In genomic region chr6:161273356-161273751, GRCh38 we compare ENCODE assay signal across 8 cellular contexts. TPM values are rescaled to one million over a fixed set of nuclear protein-coding genes. Genes with fewer than 3 reads are reported as not detected.
DNase-seq lines count a peak whose midpoint lies in the region; ATAC-seq, FAIRE-seq and TF ChIP-seq lines count a peak whose summit lies in the region.

No MANE protein-coding gene starts in this region.

- intact Hi-C loops in left ventricle myocardium inferior (cut with micrococcal nuclease), result no loop called here

- peak overlapping the region; percentile 85 for H3K9ac ChIP-seq in skeletal muscle satellite cell (ENCODE audit: low read depth, low read length)

- H3K36me3 ChIP-seq in CD4-positive, CD25-positive, alpha-beta regulatory T cell (ENCODE audit: control insufficient read depth, insufficient read depth, low read length), result no peaks in the 10 kb centered on the region
- H3K36me3 ChIP-seq in left ventricle myocardium inferior (no peaks in the 10 kb centered on the region), skeletal muscle satellite cell (ENCODE audit: insufficient read depth, low read length) (no peaks in the 10 kb centered on the region)

- H3K4me3 Mint-ChIP-seq in CD4-positive, CD25-positive, alpha-beta regulatory T cell, result peak overlapping the region; percentile 91 to 98 (median 93)
- peak overlapping the region; percentile 83 for H3K4me3 Mint-ChIP-seq in activated naive CD8-positive, alpha-beta T cell treated with anti-CD3 and anti-CD28 coated beads, Interleukin-2, amount 50 U/mL, for 24 hours

- H3K27me3 ChIP-seq in CD4-positive, CD25-positive, alpha-beta regulatory T cell (ENCODE audit: control insufficient read depth, insufficient read depth, low read length), result peaks cover under 1% of the 10 kb centered on the region
- H3K27me3 ChIP-seq in left ventricle myocardium inferior (ENCODE audit: low read depth) (peaks cover 6% of the 10 kb centered on the region), skeletal muscle satellite cell (ENCODE audit: control insufficient read depth, insufficient read depth, low read length) (no peaks in the 10 kb centered on the region)

- peak overlapping the region; percentile 72 to 98 (median 92) for H3K27ac Mint-ChIP-seq in CD4-positive, CD25-positive, alpha-beta regulatory T cell
- H3K27ac Mint-ChIP-seq in activated naive CD8-positive, alpha-beta T cell treated with anti-CD3 and anti-CD28 coated beads, Interleukin-2, amount 50 U/mL, for 24 hours, result peak overlapping the region; percentile 69

- H3K9me3 Mint-ChIP-seq in CD4-positive, CD25-positive, alpha-beta regulatory T cell, result peaks cover 0 to 4% (median 0%) of the 10 kb centered on the region in 7 donors
- no peaks in the 10 kb centered on the region for H3K9me3 Mint-ChIP-seq in activated naive CD8-positive, alpha-beta T cell treated with anti-CD3 and anti-CD28 coated beads, Interleukin-2, amount 50 U/mL, for 24 hours

- peaks cover 26 to 28% (median 26%) of the 10 kb centered on the region in 4 donors for H3K4me1 Mint-ChIP-seq in CD4-positive, CD25-positive, alpha-beta regulatory T cell
- peaks cover 21% of the 10 kb centered on the region for H3K4me1 Mint-ChIP-seq in activated naive CD8-positive, alpha-beta T cell treated with anti-CD3 and anti-CD28 coated beads, Interleukin-2, amount 50 U/mL, for 24 hours

- peaks cover 24% of the 10 kb centered on the region for H3K4me1 ChIP-seq in CD4-positive, CD25-positive, alpha-beta regulatory T cell (ENCODE audit: control insufficient read depth, insufficient read depth, low read length, poor library complexity, severe bottlenecking)
- H3K4me1 ChIP-seq in left ventricle myocardium inferior, result peaks cover 26% of the 10 kb centered on the region
- peaks cover 14% of the 10 kb centered on the region for H3K4me1 ChIP-seq in skeletal muscle satellite cell (ENCODE audit: control insufficient read depth, insufficient read depth, low read length)

- H3K36me3 Mint-ChIP-seq in CD4-positive, CD25-positive, alpha-beta regulatory T cell, result peaks cover 1% of the 10 kb centered on the region
- H3K36me3 Mint-ChIP-seq in activated naive CD8-positive, alpha-beta T cell treated with anti-CD3 and anti-CD28 coated beads, Interleukin-2, amount 50 U/mL, for 24 hours (ENCODE audit: low read depth), result peaks cover 2% of the 10 kb centered on the region

- peak; percentile 5 to 46 for ATAC-seq in CD4-positive, CD25-positive, alpha-beta regulatory T cell (ENCODE audit: low read depth in 2 of 2)
- peak; percentile 4 for ATAC-seq in activated naive CD8-positive, alpha-beta T cell treated with anti-CD3 and anti-CD28 coated beads, Interleukin-2, amount 50 U/mL, for 24 hours
- ATAC-seq in HG02840 (IDR thresholded peaks at IDR 0.05; ENCODE audit: low FRiP score, unreplicated experiment), result no peak
- no peak for ATAC-seq in HG03565 (IDR thresholded peaks at IDR 0.05; ENCODE audit: unreplicated experiment)

- peak; percentile 41 to 74 (median 58) for DNase-seq in CD4-positive, CD25-positive, alpha-beta regulatory T cell
- DNase-seq in HCEC 1CT, result peak; percentile 4
- DNase-seq in RCC 7860 (ENCODE audit: low spot score), result peak; percentile 35
- peak; percentile 20 for DNase-seq in activated naive CD8-positive, alpha-beta T cell treated with anti-CD3 and anti-CD28 coated beads, Interleukin-2, amount 50 U/mL, for 24 hours
- DNase-seq in left ventricle myocardium inferior, result no peak

- peak overlapping the region; percentile 88 for H3K4me2 ChIP-seq in skeletal muscle satellite cell (ENCODE audit: low read length)

- TF ChIP-seq CTCF in left ventricle myocardium inferior (IDR thresholded peaks at IDR 0.05; ENCODE audit: borderline replicate concordance), result no peak

- H3K27me3 Mint-ChIP-seq in CD4-positive, CD25-positive, alpha-beta regulatory T cell, result peaks cover 20% of the 10 kb centered on the region
- H3K27me3 Mint-ChIP-seq in activated naive CD8-positive, alpha-beta T cell treated with anti-CD3 and anti-CD28 coated beads, Interleukin-2, amount 50 U/mL, for 24 hours, result peaks cover 5% of the 10 kb centered on the region

- H3K4me3 ChIP-seq in CD4-positive, CD25-positive, alpha-beta regulatory T cell (ENCODE audit: low read depth, low read length), result peak overlapping the region; percentile 91
- H3K4me3 ChIP-seq in left ventricle myocardium inferior (peak overlapping the region; percentile 74), skeletal muscle satellite cell (ENCODE audit: low read length) (peak overlapping the region; percentile 86)

- H3K27ac ChIP-seq in CD4-positive, CD25-positive, alpha-beta regulatory T cell (ENCODE audit: insufficient read depth, low read length, poor library complexity, severe bottlenecking), result peak overlapping the region; percentile 76
- H3K27ac ChIP-seq in left ventricle myocardium inferior (replicated peaks), result peak overlapping the region; percentile 74

- FAIRE-seq in RCC 7860 (lab: Jason Lieb, UNC), result no peak

- no peaks in the 10 kb centered on the region for H3K9me3 ChIP-seq in CD4-positive, CD25-positive, alpha-beta regulatory T cell (ENCODE audit: control insufficient read depth in 2 of 2, low read length in 2 of 2)
- H3K9me3 ChIP-seq in left ventricle myocardium inferior (replicated peaks) (no peaks in the 10 kb centered on the region), skeletal muscle satellite cell (replicated peaks; ENCODE audit: low read length) (no peaks in the 10 kb centered on the region)

RNA-seq across cellular contexts. Expression of gene AGPAT4, which starts 0.5 kb away (rescaled TPM):
- 14.6 TPM for total RNA-seq in CD4-positive, CD25-positive, alpha-beta regulatory T cell
- 1 to 10 TPM; 2.4 to 4.7 (median 3.9) TPM for polyA plus RNA-seq in CD4-positive, CD25-positive, alpha-beta regulatory T cell
- 2.2 TPM for total RNA-seq in left ventricle myocardium inferior
- total RNA-seq in skeletal muscle satellite cell (2012; rRNA removed), result 11.7 and 12.2 TPM in 2 replicates

Comparison
In these comparisons a context has a peak if more than half of its experiments do, and no peak if none do; other contexts are left out.
1. ATAC-seq: peak in CD4-positive, CD25-positive, alpha-beta regulatory T cell (2 of 2) and activated naive CD8-positive, alpha-beta T cell treated with anti-CD3 and anti-CD28 coated beads, Interleukin-2, amount 50 U/mL, for 24 hours (single experiment); none in HG02840 (single experiment) and HG03565 (single experiment).
2. Peak in every context shown above with its lines, with median percentiles within 50 percentile points of each other: H3K4me3 ChIP-seq.